In the genomic region with DNA sequence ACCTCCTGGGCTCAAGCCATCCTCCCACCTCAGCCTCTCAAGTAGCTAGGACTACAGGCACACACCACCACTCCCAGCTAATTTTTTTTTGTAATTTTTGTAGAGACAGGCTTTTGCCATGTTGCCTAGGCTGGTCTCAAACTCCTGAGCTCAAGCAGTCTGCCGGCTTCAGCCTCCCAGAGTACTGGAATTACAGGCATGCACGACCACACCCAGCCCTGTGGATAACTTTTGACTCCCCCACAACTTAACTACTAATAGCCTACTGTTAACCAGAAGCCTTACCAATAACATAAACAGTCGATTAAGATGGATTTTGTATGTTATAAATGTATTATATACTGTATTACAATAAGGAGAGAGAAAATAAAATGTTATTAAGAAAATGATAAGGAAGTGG, we compare ENCODE assay signal across 1 cellular context. TPM values are rescaled to one million over a fixed set of nuclear protein-coding genes. Genes with fewer than 3 reads are reported as not detected.
"Had no signal": no experiment of that assay in that cellular context is flagged by ENCODE, and none has a peak within 500 bp of the region (broad histone marks: within the 10 kb centered on the region; RNA-seq: fewer than 3 reads in every experiment).

No MANE protein-coding gene starts in this region.

RNA-seq across cellular contexts. Expression of gene LDHD, which starts 25.0 kb away (rescaled TPM):
- total RNA-seq: naive thymus-derived CD8-positive, alpha-beta T cell had no signal
